8 cellular contexts compared by ENCODE assay signal in genomic region chr9:129596541-129597328, GRCh38. TPM values are rescaled to one million over a fixed set of nuclear protein-coding genes. Genes with fewer than 3 reads are reported as not detected.
DNase-seq lines count a peak whose midpoint lies in the region; ATAC-seq and TF ChIP-seq lines count a peak whose summit lies in the region.

No MANE protein-coding gene starts in this region.

- POLR2A ChIA-PET in activated CD8-positive, alpha-beta T cell treated with anti-CD3 and anti-CD28 coated beads, Interleukin-2, amount 10 ng/mL, durations not matched to agents 7 days and 5 days (lab: Charles Lee): interaction anchor here (1.1 to 2.8 kb wide), 5 partner anchors 9 to 419 kb away, joined by 3 to 8 read pairs (median 5); partner anchors contain the start of gene IER5L

- ATAC-seq in activated CD8-positive, alpha-beta T cell treated with anti-CD3 and anti-CD28 coated beads, Interleukin-2, amount 10 ng/mL, durations not matched to agents 7 days and 5 days: no peak
- ATAC-seq in heart right ventricle: peak; percentile 68 to 91 (median 84)
- ATAC-seq in GM19324 (IDR thresholded peaks at IDR 0.05; ENCODE audit: low FRiP score, unreplicated experiment): no peak
- no peak for ATAC-seq in GM21367 (IDR thresholded peaks at IDR 0.05; ENCODE audit: unreplicated experiment)

- H3K4me1 ChIP-seq in heart right ventricle (peaks cover 10 to 35% (median 20%) of the 10 kb centered on the region in 9 donors), BE2C (no peaks in the 10 kb centered on the region)

- H3K4me3 ChIP-seq in heart right ventricle: peak overlapping the region; percentile 15 to 59 (median 52)
- H3K4me3 ChIP-seq in BE2C (ENCODE audit: low read depth, low read length): no peak overlapping the region
- H3K4me3 ChIP-seq in WERI-Rb-1 (ENCODE audit: low read depth, low read length): no peak overlapping the region

- TF ChIP-seq CTCF in heart right ventricle (IDR thresholded peaks at IDR 0.05): no peak
- no peak for TF ChIP-seq CTCF in BE2C (IDR thresholded peaks at IDR 0.05; ENCODE audit: low read depth, low read length)
- TF ChIP-seq CTCF in WERI-Rb-1 (IDR thresholded peaks at IDR 0.05; ENCODE audit: low read depth, low read length): no peak

- 20 to 22% methylated on average over 29 to 33 of the region's 33 CpGs for WGBS in heart right ventricle, 2 donors

- H3K4me1 Mint-ChIP-seq in activated CD8-positive, alpha-beta T cell treated with anti-CD3 and anti-CD28 coated beads, Interleukin-2, amount 10 ng/mL, durations not matched to agents 7 days and 5 days (ENCODE audit: low read depth): peaks cover 43% of the 10 kb centered on the region

- peak; percentile 91 for DNase-seq in ELF-1 (ENCODE audit: low read depth, low spot score)
- DNase-seq in activated CD8-positive, alpha-beta T cell treated with anti-CD3 and anti-CD28 coated beads, Interleukin-2, amount 10 ng/mL, durations not matched to agents 7 days and 5 days: no peak
- peak; percentile 61 to 66 for DNase-seq in heart right ventricle
- peak; percentile 61 for DNase-seq in renal cortical epithelial cell (ENCODE audit: low read depth)
- no peak for DNase-seq in BE2C
- no peak for DNase-seq in WERI-Rb-1

- no peaks in the 10 kb centered on the region for H3K36me3 ChIP-seq in heart right ventricle
- H3K36me3 ChIP-seq in BE2C: no peaks in the 10 kb centered on the region
- no peaks in the 10 kb centered on the region for H3K36me3 ChIP-seq in WERI-Rb-1

- H3K27ac Mint-ChIP-seq in activated CD8-positive, alpha-beta T cell treated with anti-CD3 and anti-CD28 coated beads, Interleukin-2, amount 10 ng/mL, durations not matched to agents 7 days and 5 days: peak overlapping the region; percentile 67

- H3K27ac ChIP-seq in heart right ventricle (peak overlapping the region; percentile 41 to 92 (median 84)), WERI-Rb-1 (no peak overlapping the region)

- peaks cover 0 to 24% (median 9%) of the 10 kb centered on the region in 7 donors for H3K27me3 ChIP-seq in heart right ventricle
- no peaks in the 10 kb centered on the region for H3K27me3 ChIP-seq in BE2C
- H3K27me3 ChIP-seq in WERI-Rb-1 (ENCODE audit: insufficient read depth, low read depth, severe bottlenecking): no peaks in the 10 kb centered on the region

- H3K9me3 ChIP-seq in heart right ventricle (no peaks in the 10 kb centered on the region), BE2C (no peaks in the 10 kb centered on the region), WERI-Rb-1 (ENCODE audit: severe bottlenecking) (no peaks in the 10 kb centered on the region)

- H3K4me3 Mint-ChIP-seq in activated CD8-positive, alpha-beta T cell treated with anti-CD3 and anti-CD28 coated beads, Interleukin-2, amount 10 ng/mL, durations not matched to agents 7 days and 5 days: peak overlapping the region; percentile 23

- CTCF ChIA-PET in activated CD8-positive, alpha-beta T cell treated with anti-CD3 and anti-CD28 coated beads, Interleukin-2, amount 10 ng/mL, durations not matched to agents 7 days and 5 days (lab: Charles Lee): interaction anchor here (1.1 to 2.8 kb wide), 10 partner anchors 10 to 467 kb away, joined by 3 to 10 read pairs (median 4); no protein-coding TSS in a partner anchor

- H3K9me3 Mint-ChIP-seq in activated CD8-positive, alpha-beta T cell treated with anti-CD3 and anti-CD28 coated beads, Interleukin-2, amount 10 ng/mL, durations not matched to agents 7 days and 5 days (ENCODE audit: insufficient read depth): no peaks in the 10 kb centered on the region

- H3K27me3 Mint-ChIP-seq in activated CD8-positive, alpha-beta T cell treated with anti-CD3 and anti-CD28 coated beads, Interleukin-2, amount 10 ng/mL, durations not matched to agents 7 days and 5 days (ENCODE audit: low read depth): peaks cover 11% of the 10 kb centered on the region

- intact Hi-C loops in heart right ventricle (cut with DNase I): loop anchor here in 1 of 10 donors (10.0 kb wide), 1 partner anchor 92 kb away; no protein-coding TSS in a partner anchor

- H3K36me3 Mint-ChIP-seq in activated CD8-positive, alpha-beta T cell treated with anti-CD3 and anti-CD28 coated beads, Interleukin-2, amount 10 ng/mL, durations not matched to agents 7 days and 5 days (ENCODE audit: low read depth): no peaks in the 10 kb centered on the region

RNA-seq across cellular contexts. Expression of gene C9orf50, which starts 24.2 kb away (rescaled TPM):
- not detected for total RNA-seq in activated CD8-positive, alpha-beta T cell treated with anti-CD3 and anti-CD28 coated beads, Interleukin-2, amount 10 ng/mL, durations not matched to agents 7 days and 5 days
- not detected for total RNA-seq in heart right ventricle
- polyA plus RNA-seq in heart right ventricle: not detected
- total RNA-seq in renal cortical epithelial cell: 0.05 TPM in 1 of 2 replicates, not detected in the other
- polyA plus RNA-seq in BE2C (2012; ENCODE audit: insufficient read depth, insufficient read length, low read depth): not detected

RNA-seq across cellular contexts. Expression of gene NTMT1, which starts 29.2 kb away (rescaled TPM):
- 10 to 100 TPM; 36.2 to 39.2 TPM for total RNA-seq in activated CD8-positive, alpha-beta T cell treated with anti-CD3 and anti-CD28 coated beads, Interleukin-2, amount 10 ng/mL, durations not matched to agents 7 days and 5 days
- total RNA-seq in heart right ventricle: 10 to 100 TPM; 54.0 to 84.2 (median 61.9) TPM
- 100 to 1,000 TPM in 1 of 2 donors, 10 to 100 TPM in 1; 60.9 to 123 TPM for polyA plus RNA-seq in heart right ventricle
- total RNA-seq in renal cortical epithelial cell: 22.2 and 38.2 TPM in 2 replicates
- polyA plus RNA-seq in BE2C (2012; ENCODE audit: insufficient read depth, insufficient read length, low read depth): 227 TPM

RNA-seq across cellular contexts. Expression of gene ASB6, which starts 45.2 kb away (rescaled TPM):
- total RNA-seq in activated CD8-positive, alpha-beta T cell treated with anti-CD3 and anti-CD28 coated beads, Interleukin-2, amount 10 ng/mL, durations not matched to agents 7 days and 5 days: 10 to 100 TPM; 25.4 to 27.7 TPM
- total RNA-seq in heart right ventricle: 10 to 100 TPM in 2 of 10 donors, 1 to 10 TPM in 8; 6.2 to 11.8 (median 9.0) TPM
- polyA plus RNA-seq in heart right ventricle: 10 to 100 TPM in 1 of 2 donors, 1 to 10 TPM in 1; 9.2 to 11.2 TPM
- 17.4 and 21.9 TPM in 2 replicates for total RNA-seq in renal cortical epithelial cell
- 87.7 TPM for polyA plus RNA-seq in BE2C (2012; ENCODE audit: insufficient read depth, insufficient read length, low read depth)

Comparison
In these comparisons a context has a peak if more than half of its experiments do, and no peak if none do; other contexts are left out.
1. DNase-seq: peak in ELF-1 (single experiment), heart right ventricle (2 of 2) and renal cortical epithelial cell (single experiment); none in activated CD8-positive, alpha-beta T cell treated with anti-CD3 and anti-CD28 coated beads, Interleukin-2, amount 10 ng/mL, durations not matched to agents 7 days and 5 days (single experiment), BE2C (single experiment) and WERI-Rb-1 (single experiment).
2. ATAC-seq: peak in heart right ventricle (8 of 8); none in activated CD8-positive, alpha-beta T cell treated with anti-CD3 and anti-CD28 coated beads, Interleukin-2, amount 10 ng/mL, durations not matched to agents 7 days and 5 days (single experiment), GM19324 (single experiment) and GM21367 (single experiment).
3. H3K4me3 ChIP-seq: peak in heart right ventricle (10 of 10); none in BE2C (single experiment) and WERI-Rb-1 (single experiment).